Comparison of ENCODE assay signal across 8 cellular contexts in the genomic region with DNA sequence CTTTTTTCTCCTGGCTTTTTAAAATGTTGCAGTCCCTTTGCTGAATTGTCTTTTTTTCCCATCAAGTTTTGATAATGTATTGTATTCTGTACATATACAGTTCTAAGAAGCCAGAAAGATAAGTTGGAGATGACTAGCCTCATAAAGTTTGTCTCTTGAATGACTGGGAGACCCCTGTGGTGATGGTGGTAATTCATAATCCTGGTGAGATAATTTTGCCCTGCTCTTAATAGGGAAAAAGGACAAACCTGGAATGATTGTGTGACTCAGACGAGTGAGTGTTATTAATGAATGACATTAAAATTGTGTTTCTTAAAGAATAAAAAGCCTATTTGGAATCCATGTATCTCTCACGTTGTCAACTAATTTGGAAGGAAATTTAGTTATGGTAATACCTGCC. TPM values are rescaled to one million over a fixed set of nuclear protein-coding genes. Genes with fewer than 3 reads are reported as not detected.
DNase-seq lines count a peak whose midpoint lies in the region; ATAC-seq, FAIRE-seq and TF ChIP-seq lines count a peak whose summit lies in the region.

No MANE protein-coding gene starts in this region.

- no peak for TF ChIP-seq POLR2A in GM12892 (IDR thresholded peaks at IDR 0.05; ENCODE audit: low read depth, low read length)
- TF ChIP-seq POLR2A in adrenal gland (IDR thresholded peaks at IDR 0.05) = no peak

- H3K27me3 ChIP-seq in PC-3 (ENCODE audit: low read length) = no peaks in the 10 kb centered on the region
- H3K27me3 ChIP-seq in rectal smooth muscle tissue (ENCODE audit: control insufficient read depth, insufficient read depth, low read length) = no peaks in the 10 kb centered on the region
- no peaks in the 10 kb centered on the region for H3K27me3 ChIP-seq in adrenal gland

- peak overlapping the region; percentile 90 for H3K4me2 ChIP-seq in PC-3 (ENCODE audit: low read length)

- H3K9ac ChIP-seq in PC-3 (ENCODE audit: low read length) (peak overlapping the region; percentile 88), rectal smooth muscle tissue (ENCODE audit: low read length) (no peak overlapping the region)

- H3K27ac ChIP-seq in PC-3 (ENCODE audit: low read length) = no peak overlapping the region
- H3K27ac ChIP-seq in rectal smooth muscle tissue (ENCODE audit: low read depth, low read length) = no peak overlapping the region
- no peak overlapping the region for H3K27ac ChIP-seq in adrenal gland

- H3K79me2 ChIP-seq in PC-3 (ENCODE audit: low read length) = peaks cover 28% of the 10 kb centered on the region

- H3K4me3 ChIP-seq in PC-3 (ENCODE audit: low read length) = peak overlapping the region; percentile 97
- H3K4me3 ChIP-seq in epithelial cell of esophagus (ENCODE audit: low read length) = peak overlapping the region; percentile 95
- peak overlapping the region; percentile 99 for H3K4me3 ChIP-seq in rectal smooth muscle tissue (ENCODE audit: low read length)
- H3K4me3 ChIP-seq in adrenal gland = peak overlapping the region in 1 of 4 donors; percentile 63

- intact Hi-C loops in PC-3 (cut with micrococcal nuclease) (no loop called here), adrenal gland (cut with DNase I) (no loop called here)

- H3F3A ChIP-seq in PC-3 (ENCODE audit: low read length, unreplicated experiment) = no peaks in the 10 kb centered on the region

- CTCF ChIA-PET in PC-3 (lab: Charles Lee) = no interaction called here

- H3K9me3 ChIP-seq in PC-3 (ENCODE audit: low read length) (no peaks in the 10 kb centered on the region), adrenal gland (replicated peaks in 1 of 3) (no peaks in the 10 kb centered on the region)

- TF ChIP-seq CTCF in PC-3 (conservative IDR thresholded peaks at IDR 0.05; ENCODE audit: low read depth, low read length) (no peak), epithelial cell of esophagus (IDR thresholded peaks at IDR 0.05; ENCODE audit: insufficient read depth, low read depth, low read length, missing control alignments) (no peak), adrenal gland (IDR thresholded peaks at IDR 0.05) (no peak)

- 48 to 71% (median 56%) methylated on average over 2 of the region's 2 CpGs for whole genome bisulfite sequencing in adrenal gland, 4 donors

- H3K4me1 ChIP-seq in PC-3 (ENCODE audit: insufficient read depth, low read length) = 0 out of 2 replicates have a peak, but pooled peaks cover 4% of the 10 kb centered on the region
- peaks cover 11% of the 10 kb centered on the region for H3K4me1 ChIP-seq in rectal smooth muscle tissue (ENCODE audit: control insufficient read depth, insufficient read depth, low read length)
- peaks cover 11 to 14% of the 10 kb centered on the region in 2 donors for H3K4me1 ChIP-seq in adrenal gland (replicated peaks in 1 of 2)

- H2AFZ ChIP-seq in PC-3 (ENCODE audit: low read length) = no peak overlapping the region

- FAIRE-seq in GM12892 (lab: Jason Lieb, UNC) = peak; percentile 83

- DNase-seq in GM12892 (ENCODE audit: insufficient read length) (no peak), PC-3 (no peak), epithelial cell of esophagus (ENCODE audit: low read depth) (no peak), middle frontal gyrus (ENCODE audit: extremely low spot score, low spot score) (no peak), NCI-H510A (lab: John Stamatoyannopoulos, UW) (no peak), adrenal gland (no peak)

- no peaks in the 10 kb centered on the region for H3K36me3 ChIP-seq in PC-3 (ENCODE audit: low read depth, low read length)
- no peaks in the 10 kb centered on the region for H3K36me3 ChIP-seq in rectal smooth muscle tissue (ENCODE audit: control insufficient read depth, insufficient read depth, low read length)
- H3K36me3 ChIP-seq in adrenal gland (replicated peaks in 1 of 2) = no peaks in the 10 kb centered on the region

- POLR2A ChIA-PET in PC-3 (lab: Charles Lee; ENCODE audit: unreplicated experiment) = no interaction called here

- H3K9me2 ChIP-seq in PC-3 (replicated peaks; ENCODE audit: low read length) = no peaks in the 10 kb centered on the region

- BruUV-seq in PC-3 (replicated peaks; lab: Mats Ljungman, UMichigan) = no TSS peak

- H4K20me1 ChIP-seq in PC-3 (ENCODE audit: low read length) = no peaks in the 10 kb centered on the region

- ATAC-seq in PC-3 = no peak
- ATAC-seq in HG03520 (IDR thresholded peaks at IDR 0.05; ENCODE audit: unreplicated experiment) = no peak

RNA-seq across cellular contexts. Expression of a gene that starts 1.2 kb away (rescaled TPM):
- polyA plus RNA-seq in GM12892 (2012; ENCODE audit: missing spikeins) = 58.6 TPM
- total RNA-seq in PC-3 (2014; rRNA removed) = 13.1 and 16.0 TPM in 2 replicates
- total RNA-seq in adrenal gland = 10 to 100 TPM; 30.4 to 48.2 (median 33.4) TPM
- 10 to 100 TPM; 38.0 to 47.8 (median 40.2) TPM for polyA plus RNA-seq in adrenal gland

RNA-seq across cellular contexts. Expression of a gene that starts 58.7 kb away (rescaled TPM):
- 66.7 TPM for polyA plus RNA-seq in GM12892 (2012; ENCODE audit: missing spikeins)
- total RNA-seq in PC-3 (2014; rRNA removed) (17.6 and 19.4 TPM in 2 replicates), adrenal gland (10 to 100 TPM in 6 of 8 donors, 1 to 10 TPM in 2; 8.5 to 20.7 (median 15.0) TPM)
- 10 to 100 TPM; 13.9 to 17.7 (median 17.4) TPM for polyA plus RNA-seq in adrenal gland
